In the genomic region with DNA sequence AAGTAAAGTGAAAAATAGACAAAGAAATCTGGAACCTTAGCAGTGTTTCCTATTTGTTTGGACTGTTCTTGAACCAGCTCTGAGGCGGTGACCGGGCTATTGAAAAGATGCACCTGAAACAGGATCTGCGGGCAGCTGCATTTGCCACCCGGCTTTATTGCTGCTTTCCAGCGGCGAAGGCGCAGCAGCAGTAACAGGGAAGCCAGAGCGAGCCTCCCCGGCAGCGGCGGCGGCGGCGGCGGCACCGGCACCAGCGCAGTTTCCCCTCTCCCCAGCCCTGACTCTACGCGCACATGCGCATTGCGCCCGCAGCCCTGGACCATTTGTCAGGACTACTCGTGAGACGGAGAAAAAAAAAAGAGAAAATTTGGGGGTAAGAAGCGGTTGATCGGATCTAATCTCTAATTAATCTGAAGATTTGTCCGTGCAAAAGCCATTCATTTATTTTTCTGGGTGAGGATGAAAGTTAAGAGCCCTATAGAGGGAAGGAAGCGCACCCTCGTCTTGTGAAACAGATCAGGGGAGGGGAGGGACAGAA, we compare ENCODE assay signal across 8 cellular contexts. TPM values are rescaled to one million over a fixed set of nuclear protein-coding genes. Genes with fewer than 3 reads are reported as not detected.
A peak's percentile ranks its signal among the peaks of the same experiment; 100 is the strongest.
DNase-seq lines count a peak whose midpoint lies in the region; ATAC-seq, FAIRE-seq and TF ChIP-seq lines count a peak whose summit lies in the region.

L3MBTL3 (plus strand) TSS at position 290 of the 538 bp plus-strand sequence. CDS start 24,119 bp downstream, outside the sequence.

- H3K4me3 ChIP-seq in keratinocyte (ENCODE audit: control insufficient read depth in 2 of 3, extremely low read depth in 1 of 3, insufficient read depth in 2 of 3, low read depth in 1 of 3, low read length in 3 of 3), result peak within 1 kb of the TSS; percentile 84 to 96 (median 92)

- dilution Hi-C loops in keratinocyte (cut with MboI; ENCODE audit: extremely low pct_ligation_motif_present, low sequenced_read_pairs), result no loop called here

- peaks cover 9% of the 10 kb centered on the region for H3K4me1 ChIP-seq in keratinocyte (ENCODE audit: control insufficient read depth, extremely low read depth, insufficient read depth, low read length)

- no peaks in the 10 kb centered on the region for H3K27me3 ChIP-seq in keratinocyte (ENCODE audit: control insufficient read depth, extremely low read depth, insufficient read depth, low read length)

- no peaks in the 10 kb centered on the region for H4K20me1 ChIP-seq in keratinocyte (ENCODE audit: control insufficient read depth, extremely low read depth, insufficient read depth, low read length)

- H3K27ac ChIP-seq in keratinocyte (ENCODE audit: control insufficient read depth, insufficient read depth, low read length), result peak within 1 kb of the TSS; percentile 76

- H3K36me3 ChIP-seq in keratinocyte (ENCODE audit: control insufficient read depth in 2 of 2, extremely low read depth in 1 of 2, insufficient read depth in 2 of 2, low read length in 2 of 2), result no peaks in the 10 kb centered on the region

- H3K27me3 Mint-ChIP-seq in central memory CD8-positive, alpha-beta T cell, result no peaks in the 10 kb centered on the region

- H3K79me2 ChIP-seq in keratinocyte (ENCODE audit: control insufficient read depth, insufficient read depth, low read length), result peaks cover 20% of the 10 kb centered on the region

- H3K4me2 ChIP-seq in keratinocyte (ENCODE audit: control insufficient read depth, extremely low read depth, insufficient read depth, low read depth, low read length), result peak within 1 kb of the TSS; percentile 95

- no peak for FAIRE-seq in keratinocyte (lab: Jason Lieb, UNC)

- H3K9me3 Mint-ChIP-seq in central memory CD8-positive, alpha-beta T cell, result no peaks in the 10 kb centered on the region

- H3K27ac Mint-ChIP-seq in central memory CD8-positive, alpha-beta T cell (ENCODE audit: low read depth), result peak within 1 kb of the TSS; percentile 99

- no peaks in the 10 kb centered on the region for H3K9me3 ChIP-seq in keratinocyte (ENCODE audit: control insufficient read depth, low read depth, low read length)

- H2AFZ ChIP-seq in keratinocyte (ENCODE audit: control insufficient read depth, low read length), result peak within 1 kb of the TSS; percentile 89

- ATAC-seq in HG03095 (IDR thresholded peaks at IDR 0.05; ENCODE audit: unreplicated experiment), result peak; percentile 65
- ATAC-seq in activated CD4-positive, CD25-positive, alpha-beta regulatory T cell treated with anti-CD3 and anti-CD28 coated beads, Interleukin-2, amount 50 U/mL, for 24 hours, result peak; percentile 77 to 86
- ATAC-seq in central memory CD8-positive, alpha-beta T cell (replicated peaks; ENCODE audit: extremely low read depth, poor library complexity, severe bottlenecking), result peak; percentile 72

- H3K36me3 Mint-ChIP-seq in central memory CD8-positive, alpha-beta T cell (ENCODE audit: insufficient read depth), result peaks cover 19% of the 10 kb centered on the region

- H3K9me1 ChIP-seq in keratinocyte (ENCODE audit: control insufficient read depth, extremely low read depth, insufficient read depth, low read length), result no peaks in the 10 kb centered on the region

- DNase-seq in NCI-H2081 (lab: John Stamatoyannopoulos, UW) (peak; percentile 60 to 78), NCI-H2081 treated with DMSO at 0.1 percent for 48 hours (lab: John Stamatoyannopoulos, UW) (no peak), NCI-H2227 treated with DMSO at 0.1 percent for 48 hours (lab: John Stamatoyannopoulos, UW) (peak; percentile 62), keratinocyte (ENCODE audit: low read depth, low spot score) (no peak)
- peak; percentile 69 to 75 for DNase-seq in central memory CD8-positive, alpha-beta T cell (ENCODE audit: low spot score in 2 of 2)
- DNase-seq in stimulated activated CD4-positive, alpha-beta T cell treated with anti-CD3 and anti-CD28 coated beads, Interleukin-12 subunit alpha, Interleukin-12 subunit beta, amount 100 ng/mL, for 24 hours (ENCODE audit: low read depth in 2 of 2), result peak; percentile 72 to 82

- H3K4me3 Mint-ChIP-seq in central memory CD8-positive, alpha-beta T cell, result peak within 1 kb of the TSS; percentile 100

- H3K4me1 Mint-ChIP-seq in central memory CD8-positive, alpha-beta T cell, result peaks cover 13% of the 10 kb centered on the region

- TF ChIP-seq CTCF in keratinocyte (optimal IDR thresholded peaks at IDR 0.05 in 1 of 3, IDR thresholded peaks at IDR 0.05 in 1 of 3, conservative IDR thresholded peaks at IDR 0.05 in 1 of 3; ENCODE audit: extremely low read depth in 1 of 3, insufficient read depth in 2 of 3, low read length in 3 of 3), result no peak

- peak within 1 kb of the TSS; percentile 85 for H3K9ac ChIP-seq in keratinocyte (ENCODE audit: control insufficient read depth, extremely low read depth, insufficient read depth, low read length)

RNA-seq across cellular contexts. Expression of gene L3MBTL3, which starts in this region (rescaled TPM):
- 13.0 to 16.6 TPM (median 13.0 TPM) in 3 replicates for polyA plus RNA-seq in keratinocyte
- 18.0 TPM for polyA plus RNA-seq in keratinocyte (2011; ENCODE audit: low read depth)
- 9.9 and 14.1 TPM in 2 replicates for polyA plus RNA-seq in keratinocyte (2011; cell fraction: cytosol; rRNA removed)
- 21.8 and 34.0 TPM in 2 replicates for polyA plus RNA-seq in keratinocyte (2011; cell fraction: nucleus; rRNA removed)
- polyA plus RNA-seq in keratinocyte (2012; ENCODE audit: low replicate concordance), result 5.6 and 13.4 TPM in 2 replicates
- polyA minus RNA-seq in keratinocyte, result 6.6 to 16.2 TPM (median 10.0 TPM) in 3 replicates
- 4.4 TPM for polyA minus RNA-seq in keratinocyte (2011; cell fraction: cytosol; rRNA and poly(A)+ RNA removed)
- 14.9 and 22.6 TPM in 2 replicates for polyA minus RNA-seq in keratinocyte (2011; cell fraction: nucleus; rRNA and poly(A)+ RNA removed)

Comparison
In these comparisons a context has a peak if more than half of its experiments do, and no peak if none do; other contexts are left out.
1. DNase-seq: peak in NCI-H2081 (2 of 2), NCI-H2227 treated with DMSO at 0.1 percent for 48 hours (single experiment), central memory CD8-positive, alpha-beta T cell (2 of 2) and stimulated activated CD4-positive, alpha-beta T cell treated with anti-CD3 and anti-CD28 coated beads, Interleukin-12 subunit alpha, Interleukin-12 subunit beta, amount 100 ng/mL, for 24 hours (2 of 2); none in NCI-H2081 treated with DMSO at 0.1 percent for 48 hours (single experiment) and keratinocyte (single experiment).
2. Peak in every context shown above with its lines, with median percentiles within 50 percentile points of each other: ATAC-seq.